21 cellular contexts compared by ENCODE assay signal in the genomic region with DNA sequence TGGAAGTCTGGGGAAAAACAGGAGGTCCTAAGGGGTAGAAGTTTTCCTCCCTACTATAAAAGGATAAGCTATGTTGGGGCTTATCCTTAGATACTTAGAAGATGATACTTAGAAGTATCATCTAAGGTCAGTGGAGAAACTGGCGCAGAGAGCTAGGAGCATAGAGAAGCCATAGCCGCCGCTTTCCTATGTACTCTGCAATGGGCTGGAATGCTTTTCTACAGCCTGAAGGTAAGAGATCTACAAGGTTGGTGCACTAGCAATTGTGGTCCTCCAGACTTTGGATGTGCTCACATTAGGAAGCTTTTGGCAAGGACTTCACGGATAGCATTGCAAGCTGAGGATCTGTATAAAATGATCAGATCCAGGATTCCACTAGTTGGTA. TPM values are rescaled to one million over a fixed set of nuclear protein-coding genes. Genes with fewer than 3 reads are reported as not detected.
A peak's percentile ranks its signal among the peaks of the same experiment; 100 is the strongest.
DNase-seq lines count a peak whose midpoint lies in the region; ATAC-seq, FAIRE-seq and TF ChIP-seq lines count a peak whose summit lies in the region.
"Had no signal": no experiment of that assay in that cellular context is flagged by ENCODE, and none has a peak within 500 bp of the region (broad histone marks: within the 10 kb centered on the region; RNA-seq: fewer than 3 reads in every experiment).

No MANE protein-coding gene starts in this region.

- CTCF ChIA-PET in A549 (lab: Yijun Ruan, JAX) (interaction anchor here (0.6 to 3.6 kb wide), 5 partner anchors 11 to 787 kb away, joined by 3 to 28 read pairs (median 7); partner anchors contain the start of gene OPTN), IMR-90 (lab: Yijun Ruan, JAX) (interaction anchor here (1.0 kb wide), 1 partner anchor 12 kb away, joined by 3 read pairs; no protein-coding TSS in a partner anchor)
- CTCF ChIA-PET in activated CD4-positive, alpha-beta memory T cell treated with anti-CD3 and anti-CD28 coated beads for 36 hours (lab: Charles Lee): interaction anchor here (1.2 to 1.9 kb wide), 2 partner anchors 12 to 305 kb away, joined by 4 to 13 read pairs; partner anchors contain the start of gene OPTN

- no peak overlapping the region for H3K4me3 Mint-ChIP-seq in neural crest cell
- H3K4me3 Mint-ChIP-seq in activated CD4-positive, alpha-beta memory T cell treated with anti-CD3 and anti-CD28 coated beads for 36 hours: no peak overlapping the region
- H3K4me3 Mint-ChIP-seq: CD14-positive monocyte, H9 had no signal

- no peaks in the 10 kb centered on the region for H3K9me3 Mint-ChIP-seq in neural crest cell
- peaks cover 26% of the 10 kb centered on the region for H3K9me3 Mint-ChIP-seq in activated CD4-positive, alpha-beta memory T cell treated with anti-CD3 and anti-CD28 coated beads for 36 hours

- H3K4me2 ChIP-seq in A549 (peak overlapping the region; percentile 48), IMR-90 (ENCODE audit: low read depth, low read length) (peak overlapping the region; percentile 25)

- H4K20me1 ChIP-seq in IMR-90 (ENCODE audit: insufficient read depth, low read length): peaks cover 3% of the 10 kb centered on the region; the same call in 1 of the 2 replicates

- H3K79me1 ChIP-seq in IMR-90 (ENCODE audit: low read depth in 1 of 2, low read length in 2 of 2): no peaks in the 10 kb centered on the region

- FAIRE-seq in A549 (lab: Jason Lieb, UNC) (no peak), H54 (lab: Jason Lieb, UNC) (no peak)
- FAIRE-seq: A204.1, GM12891, GM18507, K562 had no signal

- H2AFZ ChIP-seq in IMR-90 (replicated peaks; ENCODE audit: low read length, poor library complexity): no peak overlapping the region

- H3K4me1 ChIP-seq in A549: peaks cover 17% of the 10 kb centered on the region
- H3K4me1 ChIP-seq in IMR-90 (ENCODE audit: control insufficient read depth, insufficient read depth, low read length): peaks cover 8% of the 10 kb centered on the region

- peak overlapping the region; percentile 75 for H2BK5ac ChIP-seq in IMR-90 (ENCODE audit: low read depth, low read length, poor library complexity, severe bottlenecking)

- no TSS peak for BruUV-seq in IMR-90 (replicated peaks; lab: Mats Ljungman, UMichigan)

- H2BK20ac ChIP-seq in IMR-90 (ENCODE audit: low read depth, low read length): peak overlapping the region; percentile 87

- TF ChIP-seq RAD21 in A549 (conservative IDR thresholded peaks at IDR 0.05 in 1 of 2, IDR thresholded peaks at IDR 0.05 in 1 of 2) (no peak), IMR-90 (IDR thresholded peaks at IDR 0.05; ENCODE audit: low read length) (no peak)

- ATAC-seq in A549 (peak; percentile 60), IMR-90 (ENCODE audit: low read depth) (no peak), GM19324 (IDR thresholded peaks at IDR 0.05; ENCODE audit: low FRiP score, unreplicated experiment) (no peak)
- ATAC-seq: K562 had no signal

- intact Hi-C loops in IMR-90 (cut with micrococcal nuclease): no loop called here
- intact Hi-C loops in activated CD4-positive, alpha-beta memory T cell treated with anti-CD3 and anti-CD28 coated beads for 36 hours (cut with micrococcal nuclease): loop anchor here (5.0 kb wide), 1 partner anchor 360 kb away; no protein-coding TSS in a partner anchor

- H3K56ac ChIP-seq in IMR-90 (ENCODE audit: extremely low read depth, insufficient read depth, low read length): no peak overlapping the region; the same call in 1 of the 2 replicates

- no peak for DNase-seq in A549 (ENCODE audit: low read depth in 1 of 2, low spot score in 1 of 2)
- no peak for DNase-seq in IMR-90
- no peak for DNase-seq in coronary artery (ENCODE audit: low spot score)
- no peak for DNase-seq in neural crest cell (ENCODE audit: low read depth, low spot score)
- DNase-seq in activated CD4-positive, alpha-beta memory T cell treated with anti-CD3 and anti-CD28 coated beads for 36 hours: no peak
- no peak for DNase-seq in H54 (ENCODE audit: insufficient read length, low spot score)
- no peak for DNase-seq in AG08396 (ENCODE audit: low spot score)
- DNase-seq: AML-193, DMS 273 treated with DMSO at 0.1 percent for 48 hours, GF-D8, H9, NCI-H187 treated with DMSO at 0.1 percent for 48 hours, NCI-H345, NCI-H526 had no signal

- H3K27ac Mint-ChIP-seq in neural crest cell (ENCODE audit: unreplicated experiment): peak overlapping the region; percentile 2
- no peak overlapping the region for H3K27ac Mint-ChIP-seq in activated CD4-positive, alpha-beta memory T cell treated with anti-CD3 and anti-CD28 coated beads for 36 hours
- H3K27ac Mint-ChIP-seq: CD14-positive monocyte, H9 had no signal

- no peak overlapping the region for H3K9ac ChIP-seq in IMR-90 (ENCODE audit: low read depth, low read length)

- no peak for TF ChIP-seq EP300 in A549 (IDR thresholded peaks at IDR 0.05)

- peak overlapping the region; percentile 46 for H2AK9ac ChIP-seq in IMR-90 (replicated peaks; ENCODE audit: low read depth, low read length, poor library complexity)

- H4K8ac ChIP-seq in IMR-90 (ENCODE audit: low read depth in 2 of 2, low read length in 2 of 2): peak overlapping the region in 1 of 2 experiments; percentile 44; a peak in 1 of 4 replicates

- no peaks in the 10 kb centered on the region for H3K36me3 ChIP-seq in IMR-90 (ENCODE audit: control insufficient read depth, insufficient read depth, low read length)
- H3K36me3 ChIP-seq: SJSA1 had no signal

- H2AK5ac ChIP-seq in IMR-90 (ENCODE audit: low read depth, low read length): peak overlapping the region; percentile 62; the same call in 1 of the 2 replicates

- peak overlapping the region; percentile 79 for H3K14ac ChIP-seq in IMR-90 (replicated peaks; ENCODE audit: low read depth, low read length)

- 0 out of 6 replicates have a peak overlapping the region, but pooled peaks of 1 of the 2 experiments have one; percentile 20 for H3K27ac ChIP-seq in A549
- H3K27ac ChIP-seq in IMR-90 (ENCODE audit: insufficient read depth, low read length): peak overlapping the region; percentile 72
- H3K27ac ChIP-seq in coronary artery: peak overlapping the region; percentile 58 to 60
- H3K27ac ChIP-seq: SJSA1 had no signal

- H3K4me1 Mint-ChIP-seq in neural crest cell: no peaks in the 10 kb centered on the region
- peaks cover 14% of the 10 kb centered on the region for H3K4me1 Mint-ChIP-seq in activated CD4-positive, alpha-beta memory T cell treated with anti-CD3 and anti-CD28 coated beads for 36 hours (ENCODE audit: low read depth)
- H3K4me1 Mint-ChIP-seq: CD14-positive monocyte had no signal

- TF ChIP-seq POLR2A in A549 (IDR thresholded peaks at IDR 0.05; ENCODE audit: low read length): no peak
- no peak for TF ChIP-seq POLR2A in IMR-90 (IDR thresholded peaks at IDR 0.05; ENCODE audit: low read depth, low read length)
- no peak for TF ChIP-seq POLR2A in H54 (IDR thresholded peaks at IDR 0.05; ENCODE audit: low read depth, low read length)

- H3K4me3 ChIP-seq in A549 (no peak overlapping the region), IMR-90 (ENCODE audit: insufficient read depth, low read depth, low read length) (no peak overlapping the region), coronary artery (no peak overlapping the region)
- H3K4me3 ChIP-seq: K562, SJSA1 had no signal

- peak overlapping the region; percentile 45 for H2BK120ac ChIP-seq in IMR-90 (ENCODE audit: low read depth, low read length)

- H3K18ac ChIP-seq in IMR-90 (ENCODE audit: low read depth, low read length): peak overlapping the region; percentile 84

- H3K23ac ChIP-seq in IMR-90 (ENCODE audit: low read depth, low read length): peak overlapping the region; percentile 26

- no peaks in the 10 kb centered on the region for H3K36me3 Mint-ChIP-seq in neural crest cell (ENCODE audit: low read depth)
- peaks cover 12% of the 10 kb centered on the region for H3K36me3 Mint-ChIP-seq in activated CD4-positive, alpha-beta memory T cell treated with anti-CD3 and anti-CD28 coated beads for 36 hours
- H3K36me3 Mint-ChIP-seq: CD14-positive monocyte had no signal

- H4K91ac ChIP-seq in IMR-90 (ENCODE audit: insufficient read depth, low read depth, low read length): peak overlapping the region; percentile 60

- 84% methylated on average over 4 of the region's 4 CpGs for WGBS in A549 (ENCODE audit: missing lambda C conversion rate)
- WGBS in IMR-90 (ENCODE audit: extremely low coverage in 2 of 2, insufficient read length in 1 of 2), 2 experiments: 80% methylated on average over 1 of the region's 4 CpGs; no CpG with 5 or more reads in 1 of the 2 experiments

- H3K27me3 Mint-ChIP-seq in neural crest cell (ENCODE audit: low read depth): no peaks in the 10 kb centered on the region
- peaks cover 6% of the 10 kb centered on the region for H3K27me3 Mint-ChIP-seq in activated CD4-positive, alpha-beta memory T cell treated with anti-CD3 and anti-CD28 coated beads for 36 hours

- POLR2A ChIA-PET in A549 (lab: Yijun Ruan, JAX): no interaction called here
- POLR2A ChIA-PET in IMR-90 (lab: Charles Lee; ENCODE audit: unreplicated experiment): no interaction called here
- POLR2A ChIA-PET in activated CD4-positive, alpha-beta memory T cell treated with anti-CD3 and anti-CD28 coated beads for 36 hours (lab: Charles Lee): interaction anchor here (0.8 to 1.1 kb wide), 2 partner anchors 12 to 104 kb away, joined by 3 read pairs; partner anchors contain the start of gene OPTN

- dilution Hi-C loops in IMR-90 (cut with HindIII; ENCODE audit: low sequenced_read_pairs, unreplicated experiment): no loop called here

- H3K27me3 ChIP-seq in IMR-90 (ENCODE audit: control insufficient read depth, insufficient read depth, low read length): no peaks in the 10 kb centered on the region
- H3K27me3 ChIP-seq: SJSA1 had no signal

- H3K4ac ChIP-seq in IMR-90 (ENCODE audit: low read depth, low read length): peak overlapping the region; percentile 75; the same call in 1 of the 2 replicates

- H4K5ac ChIP-seq in IMR-90 (ENCODE audit: low read depth, low read length): peak overlapping the region; percentile 21; the same call in 1 of the 2 replicates

- H3K9me1 ChIP-seq in IMR-90 (ENCODE audit: insufficient read depth, low read length): peaks cover 9% of the 10 kb centered on the region; the same call in 1 of the 2 replicates

- H3K9me3 ChIP-seq in A549 (peaks cover 29% of the 10 kb centered on the region), IMR-90 (ENCODE audit: control insufficient read depth, insufficient read depth, low read length) (peaks cover 17% of the 10 kb centered on the region)

- in situ Hi-C loops in IMR-90 (cut with MboI; ENCODE audit: low sequenced_read_pairs): no loop called here

- no peak for TF ChIP-seq CTCF in A549 (IDR thresholded peaks at IDR 0.05)
- no peak for TF ChIP-seq CTCF in IMR-90 (conservative IDR thresholded peaks at IDR 0.05; ENCODE audit: low read depth, low read length)
- TF ChIP-seq CTCF in coronary artery (IDR thresholded peaks at IDR 0.05): no peak
- no peak for TF ChIP-seq CTCF in neural crest cell (conservative IDR thresholded peaks at IDR 0.05)

- H2BK15ac ChIP-seq in IMR-90 (ENCODE audit: low read depth, low read length): peak overlapping the region; percentile 21; the same call in 1 of the 3 replicates

RNA-seq across cellular contexts. Expression of gene OPTN, which starts 12.4 kb away (rescaled TPM):
- 24.3 and 33.2 TPM in 2 replicates for polyA plus RNA-seq in A549 (2011; rRNA removed)
- 7.4 and 8.2 TPM in 2 replicates for polyA plus RNA-seq in A549 (2012; cell fraction: cytosol; rRNA removed)
- polyA plus RNA-seq in A549 (2012; cell fraction: nucleus; rRNA removed): 5.1 and 5.9 TPM in 2 replicates
- polyA plus RNA-seq in A549 (2017; fragmentation: RNase III; extraction: RNeasy Plus Mini Kit Qiagen cat#74134 plus additional on column Dnase treatment): 30.9 to 34.5 TPM (median 31.8 TPM) in 3 replicates
- 26.9 and 27.5 TPM in 2 replicates for polyA minus RNA-seq in A549 (2011; rRNA and poly(A)+ RNA removed)
- 34.8 and 56.9 TPM in 2 replicates for total RNA-seq in IMR-90 (2012; rRNA removed)
- 39.1 and 41.4 TPM in 2 replicates for polyA plus RNA-seq in IMR-90 (2012; rRNA removed)
- 10.2 and 14.9 TPM in 2 replicates for polyA plus RNA-seq in IMR-90 (2012; cell fraction: cytosol; rRNA removed)
- polyA plus RNA-seq in IMR-90 (2012; cell fraction: nucleus; rRNA removed; ENCODE audit: low replicate concordance): 7.7 and 46.9 TPM in 2 replicates
- total RNA-seq in neural crest cell: 6.2 and 7.5 TPM in 2 replicates
- total RNA-seq in activated CD4-positive, alpha-beta memory T cell treated with anti-CD3 and anti-CD28 coated beads for 36 hours: 100 to 1,000 TPM; 107 to 113 TPM

Comparison
In these comparisons a context has a peak if more than half of its experiments do, and no peak if none do; other contexts are left out.
1. ATAC-seq: peak in A549 (2 of 2); none in IMR-90 (single experiment) and GM19324 (single experiment).